1 cellular context compared by ENCODE assay signal in genomic region chr7:92528958-92529264, GRCh38.
TF ChIP-seq lines count a peak whose summit lies in the region.

No MANE protein-coding gene starts in this region.

TF ChIP-seq in GM23338, 12 proteins besides CTCF, POLR2A, EP300 and RAD21 (continued from another document):
- TF ChIP-seq EZH2phosphoT487 (IDR thresholded peaks at IDR 0.05; ENCODE audit: unreplicated experiment) (no peak), ZNF462 (CRISPR knock-in tag; IDR thresholded peaks at IDR 0.05) (no peak), ETS1 (IDR thresholded peaks at IDR 0.05) (no peak), JUNB (IDR thresholded peaks at IDR 0.05; ENCODE audit: unreplicated experiment) (no peak), REST (IDR thresholded peaks at IDR 0.05; ENCODE audit: unreplicated experiment) (no peak), POLR2AphosphoS5 (IDR thresholded peaks at IDR 0.05; ENCODE audit: low read depth) (no peak), EZH2 (IDR thresholded peaks at IDR 0.05; ENCODE audit: low read depth, unreplicated experiment) (no peak), STAT1 (IDR thresholded peaks at IDR 0.05; ENCODE audit: unreplicated experiment) (no peak), ZNF331 (CRISPR knock-in tag; IDR thresholded peaks at IDR 0.05; ENCODE audit: low read depth) (no peak)
